In the genomic region with DNA sequence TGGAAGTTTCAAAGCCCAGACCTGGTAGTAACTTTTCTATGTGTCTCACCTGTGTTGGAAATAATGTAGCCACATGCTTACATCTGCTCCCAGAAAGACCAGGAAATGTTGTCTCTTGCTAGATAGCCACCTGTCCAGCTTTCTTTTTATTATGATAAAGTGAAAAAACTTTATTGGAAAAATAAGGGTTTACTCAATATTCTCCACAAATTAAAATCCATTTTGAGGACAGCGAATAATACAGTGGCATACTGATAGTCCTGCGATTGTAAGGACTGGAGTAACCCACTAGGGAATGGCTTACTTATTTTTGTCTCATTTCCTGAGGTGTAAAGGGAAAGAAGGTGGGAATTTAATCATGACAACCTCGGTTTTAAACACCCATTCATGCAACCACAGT, we compare ENCODE assay signal across 1 cellular context.
TF ChIP-seq lines count a peak whose summit lies in the region.

No MANE protein-coding gene starts in this region.

TF ChIP-seq in GM23338, 12 proteins besides CTCF, POLR2A, EP300 and RAD21 (continued from another document):
- no peak for TF ChIP-seq CREB1 (CRISPR knock-in tag; IDR thresholded peaks at IDR 0.05; ENCODE audit: low read depth)
- no peak for TF ChIP-seq ZNF331 (CRISPR knock-in tag; IDR thresholded peaks at IDR 0.05; ENCODE audit: low read depth)
- no peak for TF ChIP-seq NANOG (IDR thresholded peaks at IDR 0.05; ENCODE audit: borderline replicate concordance)
- no peak for TF ChIP-seq REST (IDR thresholded peaks at IDR 0.05; ENCODE audit: unreplicated experiment)
- TF ChIP-seq POLR2AphosphoS5 (IDR thresholded peaks at IDR 0.05; ENCODE audit: low read depth), result no peak
- TF ChIP-seq JUNB (IDR thresholded peaks at IDR 0.05; ENCODE audit: unreplicated experiment), result no peak
- no peak for TF ChIP-seq ETS1 (IDR thresholded peaks at IDR 0.05)
- no peak for TF ChIP-seq EZH2 (IDR thresholded peaks at IDR 0.05; ENCODE audit: low read depth, unreplicated experiment)
- TF ChIP-seq STAT1 (IDR thresholded peaks at IDR 0.05; ENCODE audit: unreplicated experiment), result no peak
TF ChIP-seq in GM23338: peak in this region for 0.
